Comparison of ENCODE assay signal across 8 cellular contexts in the genomic region with DNA sequence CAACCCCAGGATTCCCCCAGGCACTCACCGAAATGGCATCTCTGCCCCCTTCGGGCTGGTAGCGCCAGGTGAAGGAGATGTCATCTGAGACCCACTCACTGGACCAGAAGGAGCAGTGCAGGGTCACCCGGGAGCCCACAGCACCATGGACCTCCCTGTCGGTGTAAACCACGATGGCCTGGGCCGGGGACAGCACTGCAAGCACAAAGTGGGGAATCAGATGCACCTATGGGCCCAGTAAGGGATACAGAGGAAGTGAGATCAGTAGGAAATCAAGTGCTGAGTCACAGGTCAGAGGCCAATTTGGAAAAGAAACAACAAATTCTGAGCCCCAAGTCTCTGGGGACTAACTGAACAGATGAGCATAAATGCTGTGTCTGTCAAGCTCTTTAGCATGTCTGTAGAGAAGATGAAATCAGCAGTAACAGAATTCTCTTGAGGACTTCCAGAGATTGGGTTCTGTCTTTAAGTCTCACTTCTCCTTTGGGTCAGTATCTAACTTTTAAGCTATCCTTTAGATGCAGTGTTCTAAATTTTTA. TPM values are rescaled to one million over a fixed set of nuclear protein-coding genes. Genes with fewer than 3 reads are reported as not detected.
DNase-seq lines count a peak whose midpoint lies in the region; ATAC-seq and TF ChIP-seq lines count a peak whose summit lies in the region.

No MANE protein-coding gene starts in this region.

- H3K27me3 ChIP-seq in esophagus muscularis mucosa = peaks cover 0 to 8% (median 0%) of the 10 kb centered on the region in 4 donors

- H3K4me3 ChIP-seq in esophagus muscularis mucosa = no peak overlapping the region

- H3K9me3 ChIP-seq in esophagus muscularis mucosa = no peaks in the 10 kb centered on the region

- TF ChIP-seq POLR2A in esophagus muscularis mucosa (IDR thresholded peaks at IDR 0.05; ENCODE audit: low read depth) = no peak

- intact Hi-C loops in esophagus muscularis mucosa (cut with DNase I) = loop anchor here (5.0 kb wide), 2 partner anchors 70 to 80 kb away; partner anchors contain the start of gene TOMM40L

- no peak for ATAC-seq in GM18517 (IDR thresholded peaks at IDR 0.05; ENCODE audit: unreplicated experiment)
- no peak for ATAC-seq in HG03571 (IDR thresholded peaks at IDR 0.05; ENCODE audit: unreplicated experiment)
- no peak for ATAC-seq in omental fat pad (ENCODE audit: low FRiP score)

- no peak for TF ChIP-seq EP300 in esophagus muscularis mucosa (IDR thresholded peaks at IDR 0.05)

- peaks cover 20 to 36% (median 32%) of the 10 kb centered on the region in 4 donors for H3K4me1 ChIP-seq in esophagus muscularis mucosa

- H3K27ac ChIP-seq in esophagus muscularis mucosa (replicated peaks in 1 of 4) = peak overlapping the region; percentile 16 to 47 (median 40)

- whole genome bisulfite sequencing in esophagus muscularis mucosa = 79% methylated on average over 7 of the region's 7 CpGs

- TF ChIP-seq CTCF in esophagus muscularis mucosa (IDR thresholded peaks at IDR 0.05) (no peak), omental fat pad (IDR thresholded peaks at IDR 0.05) (no peak)

- peak; percentile 28 for DNase-seq in SIG-M5 treated with dmso at 0.1 percent for 504 hours (lab: John Stamatoyannopoulos, UW; ENCODE audit: unreplicated experiment)
- DNase-seq in SIG-M5 (lab: John Stamatoyannopoulos, UW) = no peak
- DNase-seq in RKO (ENCODE audit: low spot score) = peak; percentile 12
- DNase-seq in esophagus muscularis mucosa (ENCODE audit: extremely low spot score) = no peak
- peak; percentile 64 for DNase-seq in smooth muscle cell of the brain vasculature (ENCODE audit: low read depth, low spot score)
- DNase-seq in omental fat pad (ENCODE audit: low spot score) = no peak

- no peaks in the 10 kb centered on the region for H3K36me3 ChIP-seq in esophagus muscularis mucosa

RNA-seq across cellular contexts. Expression of gene MPZ, which starts 2.5 kb away (rescaled TPM):
- 10 to 100 TPM in 3 of 4 donors, 1 to 10 TPM in 1; 7.5 to 18.4 (median 17.6) TPM for total RNA-seq in esophagus muscularis mucosa
- 1 to 10 TPM; 1.8 to 9.0 (median 4.2) TPM for total RNA-seq in omental fat pad

RNA-seq across cellular contexts. Expression of gene SDHC, which starts 6.9 kb away (rescaled TPM):
- 10 to 100 TPM; 18.7 to 64.8 (median 30.1) TPM for total RNA-seq in esophagus muscularis mucosa
- 10 to 100 TPM; 22.9 to 66.3 (median 49.3) TPM for total RNA-seq in omental fat pad

RNA-seq across cellular contexts. Expression of gene PCP4L1, which starts 48.8 kb away (rescaled TPM):
- total RNA-seq in esophagus muscularis mucosa (10 to 100 TPM in 1 of 4 donors, 1 to 10 TPM in 3; 3.3 to 12.7 (median 6.7) TPM), omental fat pad (under 1 TPM in 2 of 4 donors, not detected in 2; 0.56 to 0.63 TPM)

Comparison
In these comparisons a context has a peak if more than half of its experiments do, and no peak if none do; other contexts are left out.
1. DNase-seq: peak in SIG-M5 treated with dmso at 0.1 percent for 504 hours (single experiment), RKO (single experiment) and smooth muscle cell of the brain vasculature (single experiment); none in SIG-M5 (single experiment), esophagus muscularis mucosa (single experiment) and omental fat pad (single experiment).